ENCODE assay signal across 22 cellular contexts in genomic region chr9:105308448-105309412, GRCh38.
DNase-seq lines count a peak whose midpoint lies in the region; ATAC-seq, FAIRE-seq and TF ChIP-seq lines count a peak whose summit lies in the region.
"Had no signal": no experiment of that assay in that cellular context is flagged by ENCODE, and none has a peak within 500 bp of the region (broad histone marks: within the 10 kb centered on the region; RNA-seq: fewer than 3 reads in every experiment).

No MANE protein-coding gene starts in this region.

- no peak for TF ChIP-seq EP300 in suprapubic skin (IDR thresholded peaks at IDR 0.05)

- TF ChIP-seq POLR2A in suprapubic skin (IDR thresholded peaks at IDR 0.05), result no peak

- H2AFZ ChIP-seq in astrocyte (ENCODE audit: low read depth, low read length), result no peak overlapping the region
- H2AFZ ChIP-seq: GM23248 had no signal

- no peaks in the 10 kb centered on the region for H3K36me3 ChIP-seq in astrocyte (ENCODE audit: insufficient read depth, low read length)
- H3K36me3 ChIP-seq in left lung, result peaks cover 0 to under 1% of the 10 kb centered on the region in 2 donors
- H3K36me3 ChIP-seq in suprapubic skin, result no peaks in the 10 kb centered on the region
- H3K36me3 ChIP-seq: tibial artery had no signal

- peaks cover 32% of the 10 kb centered on the region for H3K4me1 Mint-ChIP-seq in astrocyte (ENCODE audit: low read depth, unreplicated experiment)

- H3K4me3 ChIP-seq in astrocyte (ENCODE audit: insufficient read depth, low read depth, low read length), result no peak overlapping the region
- H3K4me3 ChIP-seq in left lung, result no peak overlapping the region
- no peak overlapping the region for H3K4me3 ChIP-seq in suprapubic skin
- H3K4me3 ChIP-seq: A549, GM23248, skin epidermis, tibial artery had no signal

- H3K9ac ChIP-seq in astrocyte (ENCODE audit: low read length), result no peak overlapping the region
- H3K9ac ChIP-seq: GM23248 had no signal

- H3K4me1 ChIP-seq in astrocyte (ENCODE audit: insufficient read depth, low read length), result no peaks in the 10 kb centered on the region
- H3K4me1 ChIP-seq in left lung, result peaks cover 0 to 16% of the 10 kb centered on the region in 2 donors
- H3K4me1 ChIP-seq in suprapubic skin, result peaks cover 38% of the 10 kb centered on the region

- H3K4me3 Mint-ChIP-seq in astrocyte (ENCODE audit: unreplicated experiment), result no peak overlapping the region
- H3K4me3 Mint-ChIP-seq: activated naive CD4-positive, alpha-beta T cell treated with anti-CD3 and anti-CD28 coated beads, Interleukin-2, amount 50 U/mL, for 24 hours; brain; CD4-positive, alpha-beta memory T cell; dendritic cell treated with granulocyte-macrophage colony-stimulating factor and Interleukin-4, amounts not matched to agents 40 ng/mL and 50 ng/mL, for 4 days had no signal

- WGBS in suprapubic skin, result 77% methylated on average over 10 of the region's 10 CpGs

- H3K36me3 Mint-ChIP-seq in astrocyte (ENCODE audit: low read depth, unreplicated experiment), result peaks cover 3% of the 10 kb centered on the region
- H3K36me3 Mint-ChIP-seq: brain had no signal

- H3K27me3 ChIP-seq in astrocyte (ENCODE audit: insufficient read depth, low read length) (no peaks in the 10 kb centered on the region), left lung (no peaks in the 10 kb centered on the region), suprapubic skin (no peaks in the 10 kb centered on the region)
- H3K27me3 ChIP-seq: tibial artery had no signal

- TF ChIP-seq CTCF in astrocyte (IDR thresholded peaks at IDR 0.05; ENCODE audit: insufficient read depth, low read depth, low read length), result no peak
- no peak for TF ChIP-seq CTCF in left lung (IDR thresholded peaks at IDR 0.05)
- TF ChIP-seq CTCF in suprapubic skin (IDR thresholded peaks at IDR 0.05), result no peak

- intact Hi-C loops in left lung (cut with DNase I), result no loop called here

- H3K27ac ChIP-seq in astrocyte (ENCODE audit: low read depth, low read length) (no peak overlapping the region), left lung (peak overlapping the region; percentile 21 to 26), suprapubic skin (peak overlapping the region; percentile 7)
- H3K27ac ChIP-seq: A549, GM23248, tibial artery had no signal

- H3K4me2 ChIP-seq in astrocyte (ENCODE audit: low read length), result no peak overlapping the region
- H3K4me2 ChIP-seq: A549 had no signal

- no peaks in the 10 kb centered on the region for H3K9me3 Mint-ChIP-seq in astrocyte (ENCODE audit: unreplicated experiment)
- H3K9me3 Mint-ChIP-seq: activated naive CD4-positive, alpha-beta T cell treated with anti-CD3 and anti-CD28 coated beads, Interleukin-2, amount 50 U/mL, for 24 hours; brain; dendritic cell treated with granulocyte-macrophage colony-stimulating factor and Interleukin-4, amounts not matched to agents 40 ng/mL and 50 ng/mL, for 4 days had no signal

- ATAC-seq in left lung (peak; percentile 72), GM21786 (IDR thresholded peaks at IDR 0.05; ENCODE audit: unreplicated experiment) (no peak)
- ATAC-seq: A549, PC-3 had no signal

- H3K9me3 ChIP-seq in astrocyte (ENCODE audit: insufficient read depth, low read depth, low read length) (no peaks in the 10 kb centered on the region), left lung (no peaks in the 10 kb centered on the region), suprapubic skin (no peaks in the 10 kb centered on the region)
- H3K9me3 ChIP-seq: A549, tibial artery had no signal

- H3K27ac Mint-ChIP-seq in astrocyte (ENCODE audit: unreplicated experiment), result no peak overlapping the region
- H3K27ac Mint-ChIP-seq: activated naive CD4-positive, alpha-beta T cell treated with anti-CD3 and anti-CD28 coated beads, Interleukin-2, amount 50 U/mL, for 24 hours; CD4-positive, alpha-beta memory T cell had no signal

- FAIRE-seq in astrocyte (lab: Jason Lieb, UNC), result no peak
- FAIRE-seq: A549 had no signal

- H3K79me2 ChIP-seq in astrocyte (ENCODE audit: insufficient read depth, low read length), result no peaks in the 10 kb centered on the region

- no peaks in the 10 kb centered on the region for H4K20me1 ChIP-seq in astrocyte (ENCODE audit: insufficient read depth, low read length)

- DNase-seq in DMS53 (lab: John Stamatoyannopoulos, UW) (peak; percentile 52), DMS53 treated with DMSO at 0.1 percent for 48 hours (lab: John Stamatoyannopoulos, UW; ENCODE audit: unreplicated experiment) (no peak), astrocyte (ENCODE audit: low read depth) (peak; percentile 55), left lung (no peak), suprapubic skin (ENCODE audit: low spot score in 2 of 2) (no peak), D341Med (ENCODE audit: low spot score) (no peak), NCI-H2081 (lab: John Stamatoyannopoulos, UW) (no peak)
- DNase-seq: activated T-cell treated with anti-CD3 and anti-CD28 coated beads for 4 hours; CD4-positive, alpha-beta memory T cell; KG1; NCI-H1092 treated with DMSO at 0.1 percent for 48 hours; PC-3; stimulated activated CD4-positive, alpha-beta T cell treated with anti-CD3 and anti-CD28 coated beads, Interleukin-4, amount 100 ng/mL, for 4 hours; T-helper 9 cell; tibial artery had no signal

- no peaks in the 10 kb centered on the region for H3K27me3 Mint-ChIP-seq in astrocyte (ENCODE audit: low read depth, unreplicated experiment)
- H3K27me3 Mint-ChIP-seq: activated naive CD4-positive, alpha-beta T cell treated with anti-CD3 and anti-CD28 coated beads, Interleukin-2, amount 50 U/mL, for 24 hours; brain; CD4-positive, alpha-beta memory T cell; dendritic cell treated with granulocyte-macrophage colony-stimulating factor and Interleukin-4, amounts not matched to agents 40 ng/mL and 50 ng/mL, for 4 days had no signal

Comparison
In these comparisons a context has a peak if more than half of its experiments do, and no peak if none do; other contexts are left out.
1. DNase-seq: peak in DMS53 (single experiment) and astrocyte (single experiment); none in DMS53 treated with DMSO at 0.1 percent for 48 hours (single experiment), left lung (0 of 2), suprapubic skin (0 of 2), D341Med (single experiment) and NCI-H2081 (0 of 2).